1 cellular context compared by ENCODE assay signal in the genomic region with DNA sequence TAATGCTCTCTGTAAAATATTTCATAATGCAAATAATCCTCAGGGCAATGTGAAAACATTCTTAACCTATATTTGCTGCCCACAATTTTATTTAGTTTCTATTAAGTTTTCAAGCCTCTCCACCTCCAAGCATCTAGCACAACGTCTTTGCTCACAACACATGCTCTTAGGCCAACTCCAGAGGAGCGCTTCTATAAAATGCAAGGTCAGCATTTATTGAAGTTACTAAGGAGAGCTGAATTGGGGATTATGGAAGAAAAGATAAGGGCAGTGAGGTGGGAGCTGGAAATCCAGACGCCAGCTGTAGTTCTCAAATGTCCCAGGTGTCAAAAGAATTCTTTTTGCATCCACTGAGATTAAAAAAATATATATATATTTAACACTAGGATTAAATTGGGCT.
TF ChIP-seq lines count a peak whose summit lies in the region.

No MANE protein-coding gene starts in this region.

TF ChIP-seq in endothelial cell of umbilical vein, 7 proteins besides CTCF, POLR2A, EP300 and RAD21 (continued from another document):
- TF ChIP-seq EZH2 (IDR thresholded peaks at IDR 0.05; ENCODE audit: borderline replicate concordance, low read depth, low read length, severe bottlenecking) (no peak), POLR2AphosphoS5 (IDR thresholded peaks at IDR 0.05; ENCODE audit: insufficient read depth, low read depth, low read length) (no peak), FOS (IDR thresholded peaks at IDR 0.05; ENCODE audit: borderline replicate concordance, insufficient read depth, low read length) (no peak), JUN (IDR thresholded peaks at IDR 0.05; ENCODE audit: borderline replicate concordance, insufficient read depth, insufficient read length, low read depth) (no peak), GATA2 (IDR thresholded peaks at IDR 0.05; ENCODE audit: insufficient read depth, insufficient read length, low read depth, low read length) (no peak)
